ENCODE assay signal across 16 cellular contexts in the genomic region with DNA sequence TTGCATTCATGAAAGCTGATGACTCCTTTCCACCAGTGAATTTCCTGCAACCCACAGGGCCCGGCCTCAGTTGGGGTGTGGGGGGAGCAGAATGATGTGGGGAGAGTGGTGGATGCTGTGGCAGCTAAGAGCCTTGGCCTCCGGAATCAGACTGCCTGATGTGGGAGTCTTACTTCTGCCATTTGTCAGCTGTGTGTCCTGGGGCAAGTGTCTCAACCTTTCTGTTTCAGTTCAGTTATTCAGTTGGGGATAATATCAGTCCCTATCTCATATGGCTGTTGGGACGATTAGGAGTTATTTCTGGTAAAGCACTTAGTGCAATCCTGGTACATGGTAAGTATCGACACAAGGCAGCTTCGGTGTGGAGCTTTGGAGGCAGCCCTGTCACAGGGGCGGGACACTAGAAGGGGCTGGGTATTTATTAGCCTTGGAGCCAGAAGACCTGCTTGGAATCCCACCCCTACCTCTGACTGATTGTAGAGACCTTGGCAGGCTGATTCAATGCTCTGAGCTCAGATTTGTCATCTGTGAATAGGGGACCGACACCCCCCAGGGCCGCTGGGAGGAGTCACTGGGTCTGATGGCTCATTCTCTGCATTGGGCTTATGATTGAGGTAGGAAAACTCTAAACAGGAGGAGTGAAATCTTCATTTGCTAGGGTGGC. TPM values are rescaled to one million over a fixed set of nuclear protein-coding genes. Genes with fewer than 3 reads are reported as not detected.
DNase-seq lines count a peak whose midpoint lies in the region; ATAC-seq, FAIRE-seq and TF ChIP-seq lines count a peak whose summit lies in the region.
"Had no signal": no experiment of that assay in that cellular context is flagged by ENCODE, and none has a peak within 500 bp of the region (broad histone marks: within the 10 kb centered on the region; RNA-seq: fewer than 3 reads in every experiment).

No MANE protein-coding gene starts in this region.

- H3K36me3 ChIP-seq in HCT116 (ENCODE audit: control insufficient read depth in 1 of 2, insufficient read depth in 2 of 2, low read length in 2 of 2) = no peaks in the 10 kb centered on the region
- no peaks in the 10 kb centered on the region for H3K36me3 ChIP-seq in HepG2 (replicated peaks in 1 of 2; ENCODE audit: control insufficient read depth in 1 of 2, insufficient read depth in 2 of 2, low read length in 2 of 2)
- H3K36me3 ChIP-seq in thyroid gland = no peaks in the 10 kb centered on the region

- peaks cover 42% of the 10 kb centered on the region for H3K4me1 Mint-ChIP-seq in brain
- peaks cover 55% of the 10 kb centered on the region for H3K4me1 Mint-ChIP-seq in osteocyte (ENCODE audit: unreplicated experiment)
- H3K4me1 Mint-ChIP-seq: activated CD4-positive, alpha-beta T cell treated with anti-CD3 and anti-CD28 coated beads, Interleukin-2, amount 10 ng/mL, durations not matched to agents 7 days and 5 days had no signal

- no peak overlapping the region for H3K4me3 ChIP-seq in HCT116 (replicated peaks in 1 of 2; ENCODE audit: low read depth in 1 of 2, low read length in 2 of 2)
- no peak overlapping the region for H3K4me3 ChIP-seq in HepG2 (replicated peaks in 1 of 3; ENCODE audit: insufficient read depth in 1 of 3, low read depth in 2 of 3, low read length in 3 of 3)
- H3K4me3 ChIP-seq in thyroid gland (replicated peaks in 1 of 3) = no peak overlapping the region

- H3K4me2 ChIP-seq in HCT116 (ENCODE audit: low read length) (peak overlapping the region; percentile 43), HepG2 (ENCODE audit: low read depth, low read length) (peak overlapping the region; percentile 61; the same call in 1 of the 2 replicates)

- CTCF ChIA-PET in HCT116 (lab: Charles Lee) (no interaction called here), HepG2 (lab: Yijun Ruan, JAX; ENCODE audit: low intra/inter-chr PET ratio, low total read pairs) (no interaction called here)

- H3K27me3 Mint-ChIP-seq in brain (no peaks in the 10 kb centered on the region), osteocyte (ENCODE audit: unreplicated experiment) (no peaks in the 10 kb centered on the region)
- H3K27me3 Mint-ChIP-seq: activated CD4-positive, alpha-beta T cell treated with anti-CD3 and anti-CD28 coated beads, Interleukin-2, amount 10 ng/mL, durations not matched to agents 7 days and 5 days had no signal

- RAD21 ChIA-PET in HCT116 (lab: Charles Lee; ENCODE audit: low non-redundant PET in 1 of 2, low total read pairs in 2 of 2, uncharacterized antibody in 2 of 2, unreplicated experiment in 2 of 2) = no interaction called here

- FAIRE-seq in HepG2 (lab: Jason Lieb, UNC) = no peak
- FAIRE-seq: GM19239 had no signal

- H3K27ac Mint-ChIP-seq in brain = peak overlapping the region in 3 of 5 experiments; percentile 52 to 91 (median 80)
- H3K27ac Mint-ChIP-seq in osteocyte (ENCODE audit: unreplicated experiment) = no peak overlapping the region
- H3K27ac Mint-ChIP-seq: activated CD4-positive, alpha-beta T cell treated with anti-CD3 and anti-CD28 coated beads, Interleukin-2, amount 10 ng/mL, durations not matched to agents 7 days and 5 days had no signal

- H3K9ac ChIP-seq in HCT116 (ENCODE audit: low read length) (peak overlapping the region; percentile 28; the same call in 1 of the 2 replicates), HepG2 (ENCODE audit: insufficient read depth, low read depth, low read length) (no peak overlapping the region)

- intact Hi-C loops in HCT116 (cut with micrococcal nuclease) = loop anchor here (1.0 kb wide), 1 partner anchor 19 kb away; no protein-coding TSS in a partner anchor
- intact Hi-C loops in HepG2 (cut with micrococcal nuclease; ENCODE audit: unreplicated experiment) = no loop called here
- intact Hi-C loops in thyroid gland (cut with DNase I) = no loop called here

- H4K20me1 ChIP-seq in HCT116 (ENCODE audit: insufficient read depth) = no peaks in the 10 kb centered on the region
- H4K20me1 ChIP-seq in HepG2 (ENCODE audit: insufficient read depth, low read length) = no peaks in the 10 kb centered on the region

- peaks cover 29 to 58% of the 10 kb centered on the region in 2 experiments for H3K4me1 ChIP-seq in HCT116 (ENCODE audit: control insufficient read depth in 1 of 2, insufficient read depth in 2 of 2, low read length in 2 of 2)
- peaks cover 38% of the 10 kb centered on the region for H3K4me1 ChIP-seq in HepG2 (ENCODE audit: insufficient read depth, low read length)
- peaks cover 31 to 49% of the 10 kb centered on the region in 2 donors for H3K4me1 ChIP-seq in thyroid gland

- TF ChIP-seq CTCF in HCT116 (IDR thresholded peaks at IDR 0.05 in 2 of 3, conservative IDR thresholded peaks at IDR 0.05 in 1 of 3; ENCODE audit: borderline replicate concordance in 1 of 3, insufficient read depth in 1 of 3, low read depth in 2 of 3, low read length in 2 of 3) (no peak), brain (conservative IDR thresholded peaks at IDR 0.05) (no peak), HepG2 (CRISPR knock-in tag; IDR thresholded peaks at IDR 0.05) (no peak), thyroid gland (IDR thresholded peaks at IDR 0.05) (no peak), osteocyte (IDR thresholded peaks at IDR 0.05) (no peak)

- no peaks in the 10 kb centered on the region for H3K36me3 Mint-ChIP-seq in brain
- no peaks in the 10 kb centered on the region for H3K36me3 Mint-ChIP-seq in osteocyte (ENCODE audit: unreplicated experiment)

- DNase-seq in HCT116 (ENCODE audit: low read depth, low spot score) (no peak), HepG2 (ENCODE audit: low spot score) (no peak), thyroid gland (no peak), osteocyte (ENCODE audit: extremely low spot score, unreplicated experiment) (no peak), kidney glomerular epithelial cell (lab: John Stamatoyannopoulos, UW) (no peak), retina (no peak), NCI-H1048 (lab: John Stamatoyannopoulos, UW) (no peak)
- DNase-seq: activated CD4-positive, alpha-beta T cell treated with anti-CD3 and anti-CD28 coated beads, Interleukin-2, amount 10 ng/mL, durations not matched to agents 7 days and 5 days; activated T-cell treated with anti-CD3 and anti-CD28 coated beads, Interleukin-2, amount 50 U/mL, for 48 hours; anterior cingulate cortex; NCI-H2029; NCI-H774; SHP77 had no signal

- no peaks in the 10 kb centered on the region for H3K9me3 ChIP-seq in HCT116 (ENCODE audit: control insufficient read depth in 1 of 2, insufficient read depth in 1 of 2, low read depth in 1 of 2, low read length in 2 of 2)
- H3K9me3 ChIP-seq in HepG2 (ENCODE audit: low read length) = no peaks in the 10 kb centered on the region
- no peaks in the 10 kb centered on the region for H3K9me3 ChIP-seq in thyroid gland

- H3K9me3 Mint-ChIP-seq in brain (no peaks in the 10 kb centered on the region), osteocyte (ENCODE audit: unreplicated experiment) (no peaks in the 10 kb centered on the region)
- H3K9me3 Mint-ChIP-seq: activated CD4-positive, alpha-beta T cell treated with anti-CD3 and anti-CD28 coated beads, Interleukin-2, amount 10 ng/mL, durations not matched to agents 7 days and 5 days had no signal

- TF ChIP-seq RAD21 in HCT116 (IDR thresholded peaks at IDR 0.05; ENCODE audit: low read depth) (no peak), HepG2 (CRISPR knock-in tag; IDR thresholded peaks at IDR 0.05) (no peak)

- POLR2A ChIA-PET in HCT116 (lab: Charles Lee) (no interaction called here), HepG2 (lab: Yijun Ruan, JAX) (interaction anchor here (1.0 to 1.7 kb wide), 3 partner anchors 10 to 21 kb away, joined by 3 to 6 read pairs (median 5); no protein-coding TSS in a partner anchor)

- ATAC-seq in HCT116 (no peak), HepG2 (peak; percentile 10; the same call in 1 of the 3 replicates)

- no peaks in the 10 kb centered on the region for H3K9me2 ChIP-seq in HCT116 (ENCODE audit: insufficient read depth)

- H3K79me2 ChIP-seq in HCT116 (ENCODE audit: insufficient read depth, low read length) = peaks cover 19% of the 10 kb centered on the region
- no peaks in the 10 kb centered on the region for H3K79me2 ChIP-seq in HepG2 (ENCODE audit: insufficient read depth, low read length)

- TF ChIP-seq POLR2A in HCT116 (IDR thresholded peaks at IDR 0.05; ENCODE audit: borderline replicate concordance, extremely low read depth, insufficient read depth, insufficient read length) = no peak
- TF ChIP-seq POLR2A in HepG2 (IDR thresholded peaks at IDR 0.05; ENCODE audit: insufficient read depth in 1 of 2, low read depth in 2 of 2, low read length in 2 of 2) = no peak
- no peak for TF ChIP-seq POLR2A in thyroid gland (IDR thresholded peaks at IDR 0.05)

- BruUV-seq in HCT116 (replicated peaks; lab: Mats Ljungman, UMichigan) (no TSS peak), HepG2 (replicated peaks; lab: Mats Ljungman, UMichigan) (no TSS peak)

- TF ChIP-seq EP300 in HepG2 (IDR thresholded peaks at IDR 0.05; ENCODE audit: low read depth in 2 of 2, low read length in 2 of 2) (no peak), HepG2 (CRISPR knock-in tag; IDR thresholded peaks at IDR 0.05; ENCODE audit: borderline replicate concordance) (no peak)

- H3K27me3 ChIP-seq in HCT116 (ENCODE audit: insufficient read depth, low read length) (no peaks in the 10 kb centered on the region), HepG2 (ENCODE audit: control insufficient read depth in 1 of 2, insufficient read depth in 2 of 2, low read length in 2 of 2) (no peaks in the 10 kb centered on the region), thyroid gland (no peaks in the 10 kb centered on the region)

- H2AFZ ChIP-seq in HCT116 (ENCODE audit: low read depth, low read length, poor library complexity, severe bottlenecking) (no peak overlapping the region), HepG2 (ENCODE audit: low read length) (no peak overlapping the region)

- no peak overlapping the region for H3K27ac ChIP-seq in HCT116 (ENCODE audit: low read depth, low read length)
- no peak overlapping the region for H3K27ac ChIP-seq in HepG2 (ENCODE audit: extremely low read length, insufficient read depth, low read length)
- H3K27ac ChIP-seq in thyroid gland = peak overlapping the region; percentile 79 to 90 (median 89)
- H3K27ac ChIP-seq: C4-2B had no signal

- 50% methylated on average over 8 of the region's 8 CpGs for WGBS in HepG2 (ENCODE audit: low lambda C conversion rate)
- 82 to 86% methylated on average over 7 to 8 of the region's 8 CpGs for WGBS in thyroid gland, 2 donors

- no peak overlapping the region for H3K4me3 Mint-ChIP-seq in brain
- no peak overlapping the region for H3K4me3 Mint-ChIP-seq in osteocyte (ENCODE audit: unreplicated experiment)
- H3K4me3 Mint-ChIP-seq: activated CD4-positive, alpha-beta T cell treated with anti-CD3 and anti-CD28 coated beads, Interleukin-2, amount 10 ng/mL, durations not matched to agents 7 days and 5 days had no signal

- in situ Hi-C loops in HepG2 (cut with HindIII; ENCODE audit: extremely low pct_ligation_motif_present, low pct_unique_long_range_greater_than_20kb) = no loop called here

RNA-seq across cellular contexts. Expression of gene ARHGEF10L, which starts 19.6 kb away (rescaled TPM):
- total RNA-seq in HCT116 (2021; ENCODE audit: unreplicated experiment) = 14.7 TPM
- 16.1 and 20.4 TPM in 2 replicates for polyA plus RNA-seq in HCT116 (2012)
- polyA plus RNA-seq in brain (ENCODE audit: insufficient read depth, low read depth, low replicate concordance) = 16.2 TPM
- total RNA-seq in HepG2 (2016; rRNA removed; fragmentation: Illumina TruSeq; extraction: Trizol) = 26.2 and 46.5 TPM in 2 replicates
- 13.6 and 14.7 TPM in 2 replicates for total RNA-seq in HepG2 (2016; cell fraction: cytosol; rRNA removed; fragmentation: Illumina TruSeq; extraction: Trizol; ENCODE audit: low read depth)
- total RNA-seq in HepG2 (2016; cell fraction: insoluble cytoplasmic fraction; rRNA removed; fragmentation: Illumina TruSeq; extraction: Trizol) = 24.8 and 47.9 TPM in 2 replicates
- 19.1 and 19.9 TPM in 2 replicates for total RNA-seq in HepG2 (2016; cell fraction: membrane; rRNA removed; fragmentation: Illumina TruSeq; extraction: Trizol)
- total RNA-seq in HepG2 (2016; cell fraction: nucleus; rRNA removed; fragmentation: Illumina TruSeq; extraction: Trizol) = 59.8 and 74.6 TPM in 2 replicates
- 78.3 and 107 TPM in 2 replicates for polyA plus RNA-seq in HepG2 (2011; rRNA removed)
- 20.2 and 37.0 TPM in 2 replicates for polyA plus RNA-seq in HepG2 (2011; cell fraction: cytosol; rRNA removed)
- 844 and 1,154 TPM in 2 replicates for polyA plus RNA-seq in HepG2 (2011; cell fraction: nucleus; rRNA removed)
- polyA plus RNA-seq in HepG2 (2012) = 43.3 and 63.3 TPM in 2 replicates
- polyA plus RNA-seq in HepG2 (2016; cell fraction: cytosol; fragmentation: Illumina TruSeq; extraction: Trizol; ENCODE audit: low read depth) = 2.2 and 2.8 TPM in 2 replicates
- 18.1 and 22.2 TPM in 2 replicates for polyA plus RNA-seq in HepG2 (2016; cell fraction: insoluble cytoplasmic fraction; fragmentation: Illumina TruSeq; extraction: Trizol; ENCODE audit: low read depth)
- polyA plus RNA-seq in HepG2 (2016; cell fraction: membrane; fragmentation: Illumina TruSeq; extraction: Trizol; ENCODE audit: low read depth) = 4.7 and 5.9 TPM in 2 replicates
- 127 and 131 TPM in 2 replicates for polyA plus RNA-seq in HepG2 (2016; cell fraction: nucleus; fragmentation: Illumina TruSeq; extraction: Trizol; ENCODE audit: insufficient read depth, low read depth)
- polyA minus RNA-seq in HepG2 (2011; rRNA and poly(A)+ RNA removed; ENCODE audit: low replicate concordance) = 15.7 and 166 TPM in 2 replicates
- 36.6 and 43.4 TPM in 2 replicates for polyA minus RNA-seq in HepG2 (2011; cell fraction: cytosol; rRNA and poly(A)+ RNA removed)
- 147 and 148 TPM in 2 replicates for polyA minus RNA-seq in HepG2 (2011; cell fraction: nucleus; rRNA and poly(A)+ RNA removed)
- 10 to 100 TPM; 32.2 to 64.5 (median 51.4) TPM for total RNA-seq in thyroid gland
- total RNA-seq in osteocyte = 24.0 and 26.0 TPM in 2 replicates
- total RNA-seq: activated CD4-positive, alpha-beta T cell treated with anti-CD3 and anti-CD28 coated beads, Interleukin-2, amount 10 ng/mL, durations not matched to agents 7 days and 5 days had no signal

Comparison
In these comparisons a context has a peak if more than half of its experiments do, and no peak if none do; other contexts are left out.
1. H3K27ac ChIP-seq: peak in thyroid gland (3 of 3); none in HCT116 (single experiment) and HepG2 (single experiment).